8 cellular contexts compared by ENCODE assay signal in genomic region chr5:131263648-131264452, GRCh38. TPM values are rescaled to one million over a fixed set of nuclear protein-coding genes. Genes with fewer than 3 reads are reported as not detected.
DNase-seq lines count a peak whose midpoint lies in the region; ATAC-seq, FAIRE-seq and TF ChIP-seq lines count a peak whose summit lies in the region.

Gene CDC42SE2 (plus strand): TSS chr5:131264053. CDS start chr5:131359494, 95,441 bp downstream.

- no peak for TF ChIP-seq CTCF in GM12865 (IDR thresholded peaks at IDR 0.05; ENCODE audit: insufficient read depth, low read depth, low read length, missing control alignments)

- intact Hi-C loops in left ventricle myocardium superior (cut with micrococcal nuclease) = no loop called here

- H3K4me3 ChIP-seq in GM12865 (ENCODE audit: low read depth, low read length) = peak within 1 kb of the TSS; percentile 98

- DNase-seq in GM12865 (ENCODE audit: low read depth) (peak; percentile 95), NCI-H1092 treated with DMSO at 0.1 percent for 48 hours (lab: John Stamatoyannopoulos, UW) (peak; percentile 78), T-helper 1 cell (peak; percentile 75 to 90 (median 79)), left ventricle myocardium superior (peak; percentile 94), pulmonary artery endothelial cell (ENCODE audit: low read depth, low spot score) (peak; percentile 57), urothelium cell line (ENCODE audit: low spot score) (peak; percentile 95)

- ATAC-seq in HG02588 (IDR thresholded peaks at IDR 0.05; ENCODE audit: unreplicated experiment) = peak; percentile 84
- peak; percentile 100 for ATAC-seq in left ventricle myocardium superior

- FAIRE-seq in urothelium cell line (lab: Jason Lieb, UNC) = no peak

- peak within 1 kb of the TSS; percentile 88 for H3K27ac ChIP-seq in angular gyrus (ENCODE audit: low read depth, low read length)

RNA-seq across cellular contexts. Expression of gene CDC42SE2, which starts in this region (rescaled TPM):
- total RNA-seq in left ventricle myocardium superior (11.6 TPM), pulmonary artery endothelial cell (47.0 and 49.3 TPM in 2 replicates)

Comparison
In these comparisons a context has a peak if more than half of its experiments do, and no peak if none do; other contexts are left out.
1. Peak in every context shown above with its lines: DNase-seq, ATAC-seq, H3K4me3 ChIP-seq and H3K27ac ChIP-seq.